Comparison of ENCODE assay signal across 8 cellular contexts in genomic region chr4:85498068-85498733, GRCh38. TPM values are rescaled to one million over a fixed set of nuclear protein-coding genes. Genes with fewer than 3 reads are reported as not detected.
DNase-seq lines count a peak whose midpoint lies in the region; ATAC-seq and TF ChIP-seq lines count a peak whose summit lies in the region.

No MANE protein-coding gene starts in this region.

- H3K27me3 ChIP-seq in RWPE2 (ENCODE audit: insufficient read depth, poor library complexity, severe bottlenecking): no peaks in the 10 kb centered on the region
- no peaks in the 10 kb centered on the region for H3K27me3 ChIP-seq in upper lobe of right lung

- no peaks in the 10 kb centered on the region for H3K36me3 ChIP-seq in RWPE2 (ENCODE audit: low read depth)
- H3K36me3 ChIP-seq in upper lobe of right lung: no peaks in the 10 kb centered on the region

- peak; percentile 99 for ATAC-seq in HG03097 (IDR thresholded peaks at IDR 0.05; ENCODE audit: low FRiP score, unreplicated experiment)
- ATAC-seq in RWPE2 (ENCODE audit: low read depth): peak; percentile 79
- ATAC-seq in left cardiac atrium: peak; percentile 78 to 82
- peak; percentile 99 for ATAC-seq in upper lobe of right lung

- H3K9me3 ChIP-seq in RWPE2 (ENCODE audit: severe bottlenecking): no peaks in the 10 kb centered on the region
- no peaks in the 10 kb centered on the region for H3K9me3 ChIP-seq in upper lobe of right lung

- H3K27ac ChIP-seq in RWPE2 (ENCODE audit: poor library complexity, severe bottlenecking): peak overlapping the region; percentile 60
- peak overlapping the region; percentile 26 for H3K27ac ChIP-seq in upper lobe of right lung

- intact Hi-C loops in left cardiac atrium (cut with DNase I) (no loop called here), upper lobe of right lung (cut with DNase I) (no loop called here)

- TF ChIP-seq CTCF in RWPE2 (IDR thresholded peaks at IDR 0.05; ENCODE audit: poor library complexity, severe bottlenecking): no peak
- TF ChIP-seq CTCF in upper lobe of right lung (IDR thresholded peaks at IDR 0.05): no peak

- H3K4me3 ChIP-seq in RWPE2 (ENCODE audit: severe bottlenecking) (no peak overlapping the region), upper lobe of right lung (no peak overlapping the region)

- peaks cover 38% of the 10 kb centered on the region for H3K4me1 ChIP-seq in RWPE2 (ENCODE audit: insufficient read depth, poor library complexity, severe bottlenecking)
- H3K4me1 ChIP-seq in upper lobe of right lung: peaks cover 17% of the 10 kb centered on the region

- DNase-seq in NCI-H2196 (lab: John Stamatoyannopoulos, UW; ENCODE audit: unreplicated experiment) (peak; percentile 12), NCI-H2196 treated with DMSO at 0.1 percent for 48 hours (lab: John Stamatoyannopoulos, UW; ENCODE audit: unreplicated experiment) (no peak), RWPE2 (ENCODE audit: low spot score) (no peak), left cardiac atrium (peak; percentile 56), upper lobe of right lung (peak; percentile 72), NCI-H1930 (lab: John Stamatoyannopoulos, UW) (no peak)
- no peak for DNase-seq in stimulated activated CD4-positive, alpha-beta T cell treated with anti-CD3 and anti-CD28 coated beads, Interleukin-15, amount 100 ng/mL, for 24 hours

RNA-seq across cellular contexts. Expression of gene ARHGAP24, which starts 23.3 kb away (rescaled TPM):
- total RNA-seq in left cardiac atrium: 10 to 100 TPM; 30.2 to 38.3 TPM
- total RNA-seq in upper lobe of right lung: 29.8 TPM

Comparison
In these comparisons a context has a peak if more than half of its experiments do, and no peak if none do; other contexts are left out.
1. DNase-seq: peak in NCI-H2196 (single experiment), left cardiac atrium (single experiment) and upper lobe of right lung (single experiment); none in NCI-H2196 treated with DMSO at 0.1 percent for 48 hours (single experiment), RWPE2 (single experiment), stimulated activated CD4-positive, alpha-beta T cell treated with anti-CD3 and anti-CD28 coated beads, Interleukin-15, amount 100 ng/mL, for 24 hours (single experiment) and NCI-H1930 (0 of 2).
2. Peak in every context shown above with its lines, with median percentiles within 50 percentile points of each other: ATAC-seq.